8 cellular contexts compared by ENCODE assay signal in the genomic region with DNA sequence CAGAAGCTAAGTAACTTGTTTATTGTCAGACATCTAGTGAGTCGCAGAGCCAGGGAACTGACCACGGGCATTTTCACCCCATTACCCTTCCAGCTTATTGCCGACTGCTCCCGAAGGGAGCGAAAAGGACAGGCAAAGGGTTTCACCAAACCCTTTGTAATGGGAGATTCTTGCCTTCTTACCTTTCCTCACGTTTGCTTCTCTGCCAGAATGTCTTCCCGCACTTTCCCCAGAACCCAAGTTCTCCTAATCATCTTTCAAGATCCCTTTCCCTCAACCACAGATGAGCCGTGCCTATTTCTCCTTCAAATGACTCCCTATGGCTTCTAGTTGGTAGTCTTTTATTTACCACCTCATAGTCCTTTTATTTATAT.
DNase-seq lines count a peak whose midpoint lies in the region; ATAC-seq and TF ChIP-seq lines count a peak whose summit lies in the region.

No MANE protein-coding gene starts in this region.

- peak overlapping the region; percentile 70 for H3K27ac ChIP-seq in OCI-LY1 (ENCODE audit: low read depth, low read length, poor library complexity, severe bottlenecking)

- peaks cover 32% of the 10 kb centered on the region for H3K79me2 ChIP-seq in OCI-LY1 (ENCODE audit: insufficient read depth, low read length)

- TF ChIP-seq CTCF in OCI-LY1 (IDR thresholded peaks at IDR 0.05; ENCODE audit: low read length) (no peak), nephron progenitor cell (IDR thresholded peaks at IDR 0.05) (no peak)

- H3K4me3 ChIP-seq in OCI-LY1 (ENCODE audit: low read depth, low read length, poor library complexity, severe bottlenecking) = peak overlapping the region; percentile 80

- peak overlapping the region; percentile 78 for H3K4me2 ChIP-seq in OCI-LY1 (ENCODE audit: low read length)

- no peak overlapping the region for H2AFZ ChIP-seq in OCI-LY1 (ENCODE audit: low read length)

- no peaks in the 10 kb centered on the region for H3K9me2 ChIP-seq in OCI-LY1 (ENCODE audit: low read depth, low read length)

- peak overlapping the region; percentile 96 for H3K9ac ChIP-seq in ES-I3 (ENCODE audit: low read depth, low read length)
- H3K9ac ChIP-seq in OCI-LY1 (ENCODE audit: low read length) = peak overlapping the region; percentile 81

- H3K36me3 ChIP-seq in ES-I3 (ENCODE audit: insufficient read depth, low read length) = no peaks in the 10 kb centered on the region
- H3K36me3 ChIP-seq in OCI-LY1 (ENCODE audit: insufficient read depth, low read length) = peaks cover 39% of the 10 kb centered on the region

- H3K4me3 Mint-ChIP-seq in effector memory CD8-positive, alpha-beta T cell = peak overlapping the region; percentile 98 to 100
- peak overlapping the region; percentile 97 for H3K4me3 Mint-ChIP-seq in nephron progenitor cell

- H3K9me3 ChIP-seq in ES-I3 (ENCODE audit: control insufficient read depth, insufficient read depth, low read length) = no peaks in the 10 kb centered on the region
- no peaks in the 10 kb centered on the region for H3K9me3 ChIP-seq in OCI-LY1 (ENCODE audit: low read length)

- no peaks in the 10 kb centered on the region for H3K9me3 Mint-ChIP-seq in effector memory CD8-positive, alpha-beta T cell
- no peaks in the 10 kb centered on the region for H3K9me3 Mint-ChIP-seq in nephron progenitor cell

- peaks cover 30% of the 10 kb centered on the region for H3K36me3 Mint-ChIP-seq in effector memory CD8-positive, alpha-beta T cell (ENCODE audit: insufficient read depth)
- peaks cover 30% of the 10 kb centered on the region for H3K36me3 Mint-ChIP-seq in nephron progenitor cell (ENCODE audit: low read depth)

- no peaks in the 10 kb centered on the region for H3K27me3 ChIP-seq in OCI-LY1 (ENCODE audit: insufficient read depth, low read length)

- H3F3A ChIP-seq in OCI-LY1 (ENCODE audit: insufficient read depth, low read length) = peaks cover 9% of the 10 kb centered on the region; the same call in 1 of the 2 replicates

- H3K4me1 Mint-ChIP-seq in effector memory CD8-positive, alpha-beta T cell (ENCODE audit: low read depth in 2 of 2) = peaks cover 41 to 54% of the 10 kb centered on the region in 2 donors
- peaks cover 54% of the 10 kb centered on the region for H3K4me1 Mint-ChIP-seq in nephron progenitor cell

- no peak for ATAC-seq in effector memory CD8-positive, alpha-beta T cell (replicated peaks)
- ATAC-seq in GM18873 (IDR thresholded peaks at IDR 0.05; ENCODE audit: low FRiP score, unreplicated experiment) (no peak), HG03159 (IDR thresholded peaks at IDR 0.05; ENCODE audit: unreplicated experiment) (no peak)

- no peaks in the 10 kb centered on the region for H3K27me3 Mint-ChIP-seq in effector memory CD8-positive, alpha-beta T cell
- H3K27me3 Mint-ChIP-seq in nephron progenitor cell (ENCODE audit: low read depth, poor library complexity) = no peaks in the 10 kb centered on the region

- no peaks in the 10 kb centered on the region for H4K20me1 ChIP-seq in OCI-LY1 (ENCODE audit: insufficient read depth, low read length)

- H3K27ac Mint-ChIP-seq in effector memory CD8-positive, alpha-beta T cell = peak overlapping the region; percentile 98 to 99
- peak overlapping the region; percentile 99 for H3K27ac Mint-ChIP-seq in nephron progenitor cell

- peaks cover 3% of the 10 kb centered on the region for H3K4me1 ChIP-seq in ES-I3 (ENCODE audit: insufficient read depth, low read length)
- H3K4me1 ChIP-seq in OCI-LY1 (ENCODE audit: insufficient read depth, low read length, severe bottlenecking) = peaks cover 41% of the 10 kb centered on the region

- no peak for DNase-seq in effector memory CD8-positive, alpha-beta T cell
- DNase-seq in nephron progenitor cell = no peak
- no peak for DNase-seq in NCI-H1694 treated with DMSO at 0.1 percent for 48 hours (lab: John Stamatoyannopoulos, UW)
- DNase-seq in GM19238 (ENCODE audit: insufficient read length, low spot score) = no peak
